ENCODE assay signal across 2 cellular contexts in genomic region chr11:2325719-2326118, GRCh38.
TF ChIP-seq lines count a peak whose summit lies in the region.

No MANE protein-coding gene starts in this region.

TF ChIP-seq in liver, 16 proteins besides CTCF, POLR2A, EP300 and RAD21:
- TF ChIP-seq FOXA1 (IDR thresholded peaks at IDR 0.05) (no peak), RXRA (IDR thresholded peaks at IDR 0.05) (peak; percentile 92 to 99), SP1 (IDR thresholded peaks at IDR 0.05) (peak; percentile 63), JUND (IDR thresholded peaks at IDR 0.05) (peak; percentile 97 to 99), EGR1 (IDR thresholded peaks at IDR 0.05; ENCODE audit: low read depth in 2 of 2) (no peak), NR2F2 (IDR thresholded peaks at IDR 0.05) (no peak), MAX (IDR thresholded peaks at IDR 0.05) (peak; percentile 60), HNF4A (conservative IDR thresholded peaks at IDR 0.05) (peak; percentile 54 to 86), TAF1 (conservative IDR thresholded peaks at IDR 0.05) (no peak), YY1 (IDR thresholded peaks at IDR 0.05) (peak; percentile 69), HNF4G (IDR thresholded peaks at IDR 0.05) (no peak), GABPA (IDR thresholded peaks at IDR 0.05 in 1 of 2, conservative IDR thresholded peaks at IDR 0.05 in 1 of 2) (peak in 1 of 2 donors; percentile 69), FOXA2 (IDR thresholded peaks at IDR 0.05) (peak; percentile 37)
- TF ChIP-seq, protein P1, sequence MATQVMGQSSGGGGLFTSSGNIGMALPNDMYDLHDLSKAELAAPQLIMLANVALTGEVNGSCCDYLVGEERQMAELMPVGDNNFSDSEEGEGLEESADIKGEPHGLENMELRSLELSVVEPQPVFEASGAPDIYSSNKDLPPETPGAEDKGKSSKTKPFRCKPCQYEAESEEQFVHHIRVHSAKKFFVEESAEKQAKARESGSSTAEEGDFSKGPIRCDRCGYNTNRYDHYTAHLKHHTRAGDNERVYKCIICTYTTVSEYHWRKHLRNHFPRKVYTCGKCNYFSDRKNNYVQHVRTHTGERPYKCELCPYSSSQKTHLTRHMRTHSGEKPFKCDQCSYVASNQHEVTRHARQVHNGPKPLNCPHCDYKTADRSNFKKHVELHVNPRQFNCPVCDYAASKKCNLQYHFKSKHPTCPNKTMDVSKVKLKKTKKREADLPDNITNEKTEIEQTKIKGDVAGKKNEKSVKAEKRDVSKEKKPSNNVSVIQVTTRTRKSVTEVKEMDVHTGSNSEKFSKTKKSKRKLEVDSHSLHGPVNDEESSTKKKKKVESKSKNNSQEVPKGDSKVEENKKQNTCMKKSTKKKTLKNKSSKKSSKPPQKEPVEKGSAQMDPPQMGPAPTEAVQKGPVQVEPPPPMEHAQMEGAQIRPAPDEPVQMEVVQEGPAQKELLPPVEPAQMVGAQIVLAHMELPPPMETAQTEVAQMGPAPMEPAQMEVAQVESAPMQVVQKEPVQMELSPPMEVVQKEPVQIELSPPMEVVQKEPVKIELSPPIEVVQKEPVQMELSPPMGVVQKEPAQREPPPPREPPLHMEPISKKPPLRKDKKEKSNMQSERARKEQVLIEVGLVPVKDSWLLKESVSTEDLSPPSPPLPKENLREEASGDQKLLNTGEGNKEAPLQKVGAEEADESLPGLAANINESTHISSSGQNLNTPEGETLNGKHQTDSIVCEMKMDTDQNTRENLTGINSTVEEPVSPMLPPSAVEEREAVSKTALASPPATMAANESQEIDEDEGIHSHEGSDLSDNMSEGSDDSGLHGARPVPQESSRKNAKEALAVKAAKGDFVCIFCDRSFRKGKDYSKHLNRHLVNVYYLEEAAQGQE (IDR thresholded peaks at IDR 0.05), result peak; percentile 76
- TF ChIP-seq, protein P2, sequence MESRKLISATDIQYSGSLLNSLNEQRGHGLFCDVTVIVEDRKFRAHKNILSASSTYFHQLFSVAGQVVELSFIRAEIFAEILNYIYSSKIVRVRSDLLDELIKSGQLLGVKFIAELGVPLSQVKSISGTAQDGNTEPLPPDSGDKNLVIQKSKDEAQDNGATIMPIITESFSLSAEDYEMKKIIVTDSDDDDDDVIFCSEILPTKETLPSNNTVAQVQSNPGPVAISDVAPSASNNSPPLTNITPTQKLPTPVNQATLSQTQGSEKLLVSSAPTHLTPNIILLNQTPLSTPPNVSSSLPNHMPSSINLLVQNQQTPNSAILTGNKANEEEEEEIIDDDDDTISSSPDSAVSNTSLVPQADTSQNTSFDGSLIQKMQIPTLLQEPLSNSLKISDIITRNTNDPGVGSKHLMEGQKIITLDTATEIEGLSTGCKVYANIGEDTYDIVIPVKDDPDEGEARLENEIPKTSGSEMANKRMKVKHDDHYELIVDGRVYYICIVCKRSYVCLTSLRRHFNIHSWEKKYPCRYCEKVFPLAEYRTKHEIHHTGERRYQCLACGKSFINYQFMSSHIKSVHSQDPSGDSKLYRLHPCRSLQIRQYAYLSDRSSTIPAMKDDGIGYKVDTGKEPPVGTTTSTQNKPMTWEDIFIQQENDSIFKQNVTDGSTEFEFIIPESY (IDR thresholded peaks at IDR 0.05), result peak; percentile 79
- TF ChIP-seq, protein P3, sequence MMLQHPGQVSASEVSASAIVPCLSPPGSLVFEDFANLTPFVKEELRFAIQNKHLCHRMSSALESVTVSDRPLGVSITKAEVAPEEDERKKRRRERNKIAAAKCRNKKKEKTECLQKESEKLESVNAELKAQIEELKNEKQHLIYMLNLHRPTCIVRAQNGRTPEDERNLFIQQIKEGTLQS (IDR thresholded peaks at IDR 0.05), result peak; percentile 86
TF ChIP-seq in liver: peak in this region for 11.

TF ChIP-seq in HepG2, 621 proteins besides CTCF, POLR2A, EP300 and RAD21:
- no peak for TF ChIP-seq RORA (CRISPR knock-in tag; IDR thresholded peaks at IDR 0.05)
- TF ChIP-seq MYC (CRISPR knock-in tag; IDR thresholded peaks at IDR 0.05; ENCODE audit: borderline replicate concordance), result no peak
